Comparison of ENCODE assay signal across 10 cellular contexts in genomic region chr9:13939129-13939528, GRCh38.
DNase-seq lines count a peak whose midpoint lies in the region; ATAC-seq and TF ChIP-seq lines count a peak whose summit lies in the region.
"Had no signal": no experiment of that assay in that cellular context is flagged by ENCODE, and none has a peak within 500 bp of the region (broad histone marks: within the 10 kb centered on the region; RNA-seq: fewer than 3 reads in every experiment).

No MANE protein-coding gene starts in this region.

- WGBS in esophagus muscularis mucosa: 48% methylated on average over 1 of the region's 1 CpG

- no peak for TF ChIP-seq POLR2A in gastrocnemius medialis (IDR thresholded peaks at IDR 0.05)
- no peak for TF ChIP-seq POLR2A in esophagus muscularis mucosa (IDR thresholded peaks at IDR 0.05; ENCODE audit: low read depth)

- H3K4me3 ChIP-seq in gastrocnemius medialis (no peak overlapping the region), esophagus muscularis mucosa (no peak overlapping the region)

- H3K27me3 ChIP-seq in gastrocnemius medialis: no peaks in the 10 kb centered on the region
- H3K27me3 ChIP-seq in esophagus muscularis mucosa: no peaks in the 10 kb centered on the region

- H3K4me1 ChIP-seq in gastrocnemius medialis (peaks cover 0 to 9% of the 10 kb centered on the region in 2 donors), esophagus muscularis mucosa (peaks cover 6 to 10% (median 7%) of the 10 kb centered on the region in 4 donors)

- TF ChIP-seq CTCF in gastrocnemius medialis (IDR thresholded peaks at IDR 0.05 in 4 of 5, conservative IDR thresholded peaks at IDR 0.05 in 1 of 5) (no peak), esophagus muscularis mucosa (IDR thresholded peaks at IDR 0.05) (no peak)

- in situ Hi-C loops in gastrocnemius medialis (cut with MboI; ENCODE audit: low sequenced_read_pairs in 4 of 4): no loop called here

- DNase-seq in H4 (ENCODE audit: low spot score): peak; percentile 13
- DNase-seq in amniotic epithelial cell (ENCODE audit: low read depth): peak; percentile 86
- DNase-seq in foreskin melanocyte: peak; percentile 82
- no peak for DNase-seq in gastrocnemius medialis
- no peak for DNase-seq in esophagus muscularis mucosa (ENCODE audit: extremely low spot score)
- no peak for DNase-seq in left colon
- DNase-seq in NCI-H2171 treated with DMSO at 0.1 percent for 48 hours (lab: John Stamatoyannopoulos, UW): no peak
- DNase-seq: activated CD4-positive, alpha-beta T cell treated with anti-CD3 and anti-CD28 coated beads, Interleukin-2, amount 50 U/mL, for 4 hours; DMS 273 treated with DMSO at 0.1 percent for 48 hours had no signal

- H3K27ac ChIP-seq in gastrocnemius medialis (peak overlapping the region in 3 of 4 donors; percentile 2 to 16 (median 2)), esophagus muscularis mucosa (replicated peaks in 1 of 4) (no peak overlapping the region)

- H3K36me3 ChIP-seq in gastrocnemius medialis: no peaks in the 10 kb centered on the region
- H3K36me3 ChIP-seq in esophagus muscularis mucosa: no peaks in the 10 kb centered on the region

- no peak for TF ChIP-seq EP300 in esophagus muscularis mucosa (IDR thresholded peaks at IDR 0.05)

- H3K9me3 ChIP-seq in gastrocnemius medialis (no peaks in the 10 kb centered on the region), esophagus muscularis mucosa (no peaks in the 10 kb centered on the region)

- ATAC-seq in gastrocnemius medialis (peak in 1 of 2 donors; percentile 32), left colon (no peak), GM18517 (IDR thresholded peaks at IDR 0.05; ENCODE audit: unreplicated experiment) (no peak)

- intact Hi-C loops in gastrocnemius medialis (cut with DNase I; ENCODE audit: low total_unique reads) (no loop called here), esophagus muscularis mucosa (cut with DNase I) (no loop called here), left colon (cut with DNase I, micrococcal nuclease) (no loop called here)

Comparison
In these comparisons a context has a peak if more than half of its experiments do, and no peak if none do; other contexts are left out.
1. DNase-seq: peak in H4 (single experiment), amniotic epithelial cell (single experiment) and foreskin melanocyte (single experiment); none in gastrocnemius medialis (0 of 2), esophagus muscularis mucosa (single experiment), left colon (0 of 2) and NCI-H2171 treated with DMSO at 0.1 percent for 48 hours (single experiment).
2. H3K27ac ChIP-seq: peak in gastrocnemius medialis (3 of 4); none in esophagus muscularis mucosa (0 of 4).